33 cellular contexts compared by ENCODE assay signal in genomic region chr9:78884611-78885150, GRCh38.
"Had no signal": no experiment of that assay in that cellular context is flagged by ENCODE, and none has a peak within 500 bp of the region (broad histone marks: within the 10 kb centered on the region; RNA-seq: fewer than 3 reads in every experiment).

No MANE protein-coding gene starts in this region.

- H3K36me3 Mint-ChIP-seq: naive thymus-derived CD8-positive, alpha-beta T cell had no signal

- H3K9me3 ChIP-seq: esophagus squamous epithelium, heart right ventricle, left ventricle myocardium inferior, lower lobe of right lung, ovary, psoas muscle, spleen, suprapubic skin, transverse colon, upper lobe of right lung, uterus had no signal

- H3K27ac Mint-ChIP-seq: effector memory CD8-positive, alpha-beta T cell; naive thymus-derived CD8-positive, alpha-beta T cell; nephron progenitor cell; stimulated activated naive CD8-positive, alpha-beta T cell treated with anti-CD3 and anti-CD28 coated beads, Interleukin-15, amount 100 ng/mL, for 72 hours had no signal

- H3K4me3 ChIP-seq: coronary artery, esophagus squamous epithelium, heart right ventricle, left ventricle myocardium inferior, lower lobe of right lung, ovary, psoas muscle, sigmoid colon, skin epidermis, spleen, suprapubic skin, transverse colon, upper lobe of right lung, uterus had no signal

- H3K4me1 Mint-ChIP-seq: naive thymus-derived CD8-positive, alpha-beta T cell; nephron progenitor cell; stimulated activated naive CD8-positive, alpha-beta T cell treated with anti-CD3 and anti-CD28 coated beads, Interleukin-15, amount 100 ng/mL, for 72 hours had no signal

- H3K27me3 Mint-ChIP-seq: effector memory CD8-positive, alpha-beta T cell; stimulated activated naive CD8-positive, alpha-beta T cell treated with anti-CD3 and anti-CD28 coated beads, Interleukin-15, amount 100 ng/mL, for 72 hours had no signal

- H3K27me3 ChIP-seq: esophagus squamous epithelium, heart right ventricle, ovary, sigmoid colon, spleen, suprapubic skin, transverse colon, upper lobe of right lung, uterus had no signal

- DNase-seq: dermis blood vessel endothelial cell; effector memory CD8-positive, alpha-beta T cell; erythroblast; esophagus squamous epithelium; foreskin melanocyte; glutamatergic neuron; heart right ventricle; hippocampal formation; islet precursor cell; kidney glomerular epithelial cell; left colon; left ventricle myocardium inferior; lower lobe of right lung; naive thymus-derived CD8-positive, alpha-beta T cell; nephron progenitor cell; nucleus accumbens; ovary; posterior cingulate gyrus; psoas muscle; right cardiac atrium; sigmoid colon; spleen; stimulated activated CD4-positive, alpha-beta T cell treated with anti-CD3 and anti-CD28 coated beads, Interleukin-2, amount 100 ng/mL, for 48 hours; stimulated activated CD8-positive, alpha-beta memory T cell treated with anti-CD3 and anti-CD28 coated beads, Interleukin-4, amount 100 ng/mL, for 48 hours; stimulated activated naive CD4-positive, alpha-beta T cell; stimulated activated naive CD8-positive, alpha-beta T cell treated with anti-CD3 and anti-CD28 coated beads, Interleukin-15, amount 100 ng/mL, for 72 hours; transverse colon; upper lobe of right lung; uterus had no signal

- H3K27ac ChIP-seq: coronary artery, esophagus squamous epithelium, heart right ventricle, left ventricle myocardium inferior, lower lobe of right lung, ovary, psoas muscle, sigmoid colon, skin epidermis, spleen, suprapubic skin, transverse colon, upper lobe of right lung, uterus had no signal

- H3K36me3 ChIP-seq: esophagus squamous epithelium, heart right ventricle, left ventricle myocardium inferior, lower lobe of right lung, ovary, sigmoid colon, spleen, suprapubic skin, transverse colon, upper lobe of right lung, uterus had no signal

- H3K4me3 Mint-ChIP-seq: effector memory CD8-positive, alpha-beta T cell; naive thymus-derived CD8-positive, alpha-beta T cell; nephron progenitor cell; stimulated activated naive CD8-positive, alpha-beta T cell treated with anti-CD3 and anti-CD28 coated beads, Interleukin-15, amount 100 ng/mL, for 72 hours had no signal

- H3K4me1 ChIP-seq: esophagus squamous epithelium, heart right ventricle, left ventricle myocardium inferior, lower lobe of right lung, psoas muscle, sigmoid colon, spleen, suprapubic skin, transverse colon, upper lobe of right lung, uterus had no signal

- FAIRE-seq: endometrium had no signal
